10 cellular contexts compared by ENCODE assay signal in genomic region chr2:196165016-196165415, GRCh38. TPM values are rescaled to one million over a fixed set of nuclear protein-coding genes. Genes with fewer than 3 reads are reported as not detected.
DNase-seq lines count a peak whose midpoint lies in the region; ATAC-seq, FAIRE-seq and TF ChIP-seq lines count a peak whose summit lies in the region.
"Had no signal": no experiment of that assay in that cellular context is flagged by ENCODE, and none has a peak within 500 bp of the region (broad histone marks: within the 10 kb centered on the region; RNA-seq: fewer than 3 reads in every experiment).

No MANE protein-coding gene starts in this region.

- peak overlapping the region; percentile 97 for H3K4me3 Mint-ChIP-seq in CD8-positive, alpha-beta T cell
- H3K4me3 Mint-ChIP-seq in activated CD8-positive, alpha-beta T cell treated with anti-CD3 and anti-CD28 coated beads, Interleukin-2, amount 10 ng/mL, durations not matched to agents 7 days and 5 days: peak overlapping the region; percentile 96
- peak overlapping the region; percentile 87 for H3K4me3 Mint-ChIP-seq in natural killer cell treated with Interleukin-12 subunit alpha and Interleukin-12 subunit beta and Interleukin-15 and Interleukin-18, amount 100 ng/mL, for 72 hours

- ATAC-seq in CD8-positive, alpha-beta T cell: peak; percentile 24
- ATAC-seq in activated CD8-positive, alpha-beta T cell treated with anti-CD3 and anti-CD28 coated beads, Interleukin-2, amount 10 ng/mL, durations not matched to agents 7 days and 5 days: peak; percentile 20
- no peak for ATAC-seq in natural killer cell treated with Interleukin-12 subunit alpha and Interleukin-12 subunit beta and Interleukin-15 and Interleukin-18, amount 100 ng/mL, for 72 hours
- ATAC-seq in GM18517 (IDR thresholded peaks at IDR 0.05; ENCODE audit: unreplicated experiment): no peak

- DNase-seq in CD8-positive, alpha-beta T cell: no peak
- DNase-seq in GM18507 (ENCODE audit: extremely low spot score, insufficient read length, low read depth) (no peak), NCI-H2227 (lab: John Stamatoyannopoulos, UW; ENCODE audit: unreplicated experiment) (no peak), pons (ENCODE audit: low spot score) (no peak)
- peak; percentile 60 for DNase-seq in activated CD8-positive, alpha-beta T cell treated with anti-CD3 and anti-CD28 coated beads, Interleukin-2, amount 10 ng/mL, durations not matched to agents 7 days and 5 days
- no peak for DNase-seq in natural killer cell treated with Interleukin-12 subunit alpha and Interleukin-12 subunit beta and Interleukin-15 and Interleukin-18, amount 100 ng/mL, for 72 hours (ENCODE audit: low spot score)
- no peak for DNase-seq in stimulated activated CD4-positive, alpha-beta T cell treated with anti-CD3 and anti-CD28 coated beads, Interleukin-1b, Interleukin-23, amount 100 ng/mL, for 48 hours
- DNase-seq: NCI-H2227 treated with DMSO at 0.1 percent for 48 hours had no signal

- H3K27me3 ChIP-seq in CD8-positive, alpha-beta T cell (ENCODE audit: insufficient read depth, low read length): no peaks in the 10 kb centered on the region
- H3K27me3 ChIP-seq: suprapubic skin had no signal

- H3K4me1 Mint-ChIP-seq in CD8-positive, alpha-beta T cell (ENCODE audit: low read depth): peaks cover 55% of the 10 kb centered on the region
- peaks cover 18% of the 10 kb centered on the region for H3K4me1 Mint-ChIP-seq in activated CD8-positive, alpha-beta T cell treated with anti-CD3 and anti-CD28 coated beads, Interleukin-2, amount 10 ng/mL, durations not matched to agents 7 days and 5 days (ENCODE audit: low read depth)
- peaks cover 40 to 66% of the 10 kb centered on the region in 2 donors for H3K4me1 Mint-ChIP-seq in natural killer cell treated with Interleukin-12 subunit alpha and Interleukin-12 subunit beta and Interleukin-15 and Interleukin-18, amount 100 ng/mL, for 72 hours (ENCODE audit: low read depth in 2 of 2)

- H3K27ac ChIP-seq in CD8-positive, alpha-beta T cell (ENCODE audit: low read depth, low read length): peak overlapping the region; percentile 39
- H3K27ac ChIP-seq: suprapubic skin had no signal

- peaks cover 18% of the 10 kb centered on the region for H3K36me3 ChIP-seq in CD8-positive, alpha-beta T cell (ENCODE audit: insufficient read depth, low read length)

- intact Hi-C loops in CD8-positive, alpha-beta T cell (cut with DNase I, micrococcal nuclease): loop anchor here in 1 of 2 experiments (10.0 kb wide), 1 partner anchor 1040 kb away; no protein-coding TSS in a partner anchor

- FAIRE-seq in GM18507 (lab: Jason Lieb, UNC): peak; percentile 31

- H3K27me3 Mint-ChIP-seq in CD8-positive, alpha-beta T cell (ENCODE audit: low read depth): no peaks in the 10 kb centered on the region
- no peaks in the 10 kb centered on the region for H3K27me3 Mint-ChIP-seq in activated CD8-positive, alpha-beta T cell treated with anti-CD3 and anti-CD28 coated beads, Interleukin-2, amount 10 ng/mL, durations not matched to agents 7 days and 5 days (ENCODE audit: low read depth)
- H3K27me3 Mint-ChIP-seq in natural killer cell treated with Interleukin-12 subunit alpha and Interleukin-12 subunit beta and Interleukin-15 and Interleukin-18, amount 100 ng/mL, for 72 hours: no peaks in the 10 kb centered on the region

- peaks cover 82% of the 10 kb centered on the region for H3K36me3 Mint-ChIP-seq in CD8-positive, alpha-beta T cell
- peaks cover 92% of the 10 kb centered on the region for H3K36me3 Mint-ChIP-seq in activated CD8-positive, alpha-beta T cell treated with anti-CD3 and anti-CD28 coated beads, Interleukin-2, amount 10 ng/mL, durations not matched to agents 7 days and 5 days (ENCODE audit: low read depth)
- H3K36me3 Mint-ChIP-seq in natural killer cell treated with Interleukin-12 subunit alpha and Interleukin-12 subunit beta and Interleukin-15 and Interleukin-18, amount 100 ng/mL, for 72 hours: peaks cover 58% of the 10 kb centered on the region

- no peak for TF ChIP-seq CTCF in CD8-positive, alpha-beta T cell (IDR thresholded peaks at IDR 0.05)

- CTCF ChIA-PET in CD8-positive, alpha-beta T cell (lab: Charles Lee): interaction anchor here (1.4 to 6.2 kb wide), 9 partner anchors 8 to 112 kb away, joined by 4 to 62 read pairs (median 12); no protein-coding TSS in a partner anchor
- CTCF ChIA-PET in activated CD8-positive, alpha-beta T cell treated with anti-CD3 and anti-CD28 coated beads, Interleukin-2, amount 10 ng/mL, durations not matched to agents 7 days and 5 days (lab: Charles Lee): interaction anchor here (0.8 to 3.3 kb wide), 4 partner anchors 11 to 111 kb away, joined by 3 to 19 read pairs (median 6); no protein-coding TSS in a partner anchor

- peaks cover 50% of the 10 kb centered on the region for H3K4me1 ChIP-seq in CD8-positive, alpha-beta T cell (ENCODE audit: insufficient read depth, low read length)

- no peaks in the 10 kb centered on the region for H3K9me3 Mint-ChIP-seq in CD8-positive, alpha-beta T cell
- no peaks in the 10 kb centered on the region for H3K9me3 Mint-ChIP-seq in activated CD8-positive, alpha-beta T cell treated with anti-CD3 and anti-CD28 coated beads, Interleukin-2, amount 10 ng/mL, durations not matched to agents 7 days and 5 days (ENCODE audit: insufficient read depth)
- H3K9me3 Mint-ChIP-seq in natural killer cell treated with Interleukin-12 subunit alpha and Interleukin-12 subunit beta and Interleukin-15 and Interleukin-18, amount 100 ng/mL, for 72 hours: no peaks in the 10 kb centered on the region

- H3K4me3 ChIP-seq in CD8-positive, alpha-beta T cell (ENCODE audit: low read depth, low read length): peak overlapping the region; percentile 49
- H3K4me3 ChIP-seq: suprapubic skin had no signal

- peak overlapping the region; percentile 90 for H3K27ac Mint-ChIP-seq in CD8-positive, alpha-beta T cell
- H3K27ac Mint-ChIP-seq in activated CD8-positive, alpha-beta T cell treated with anti-CD3 and anti-CD28 coated beads, Interleukin-2, amount 10 ng/mL, durations not matched to agents 7 days and 5 days: peak overlapping the region; percentile 93
- peak overlapping the region; percentile 53 to 86 for H3K27ac Mint-ChIP-seq in natural killer cell treated with Interleukin-12 subunit alpha and Interleukin-12 subunit beta and Interleukin-15 and Interleukin-18, amount 100 ng/mL, for 72 hours

- no peaks in the 10 kb centered on the region for H3K9me3 ChIP-seq in CD8-positive, alpha-beta T cell (ENCODE audit: low read length)
- H3K9me3 ChIP-seq: suprapubic skin had no signal

- POLR2A ChIA-PET in CD8-positive, alpha-beta T cell (lab: Charles Lee): interaction anchor here (0.8 to 6.2 kb wide), 4 partner anchors 11 to 95 kb away, joined by 3 to 40 read pairs (median 4); no protein-coding TSS in a partner anchor
- POLR2A ChIA-PET in activated CD8-positive, alpha-beta T cell treated with anti-CD3 and anti-CD28 coated beads, Interleukin-2, amount 10 ng/mL, durations not matched to agents 7 days and 5 days (lab: Charles Lee): interaction anchor here (0.7 to 12.0 kb wide), 13 partner anchors 7 to 113 kb away, joined by 3 to 348 read pairs (median 21); partner anchors contain the start of gene STK17B

RNA-seq across cellular contexts. Expression of gene STK17B, which starts 6.4 kb away (rescaled TPM):
- 100 to 1,000 TPM; 582 to 601 TPM for total RNA-seq in CD8-positive, alpha-beta T cell
- total RNA-seq in activated CD8-positive, alpha-beta T cell treated with anti-CD3 and anti-CD28 coated beads, Interleukin-2, amount 10 ng/mL, durations not matched to agents 7 days and 5 days: 100 to 1,000 TPM; 453 to 469 TPM
- 100 to 1,000 TPM; 162 to 182 TPM for total RNA-seq in natural killer cell treated with Interleukin-12 subunit alpha and Interleukin-12 subunit beta and Interleukin-15 and Interleukin-18, amount 100 ng/mL, for 72 hours

Comparison
In these comparisons a context has a peak if more than half of its experiments do, and no peak if none do; other contexts are left out.
1. ATAC-seq: peak in CD8-positive, alpha-beta T cell (single experiment) and activated CD8-positive, alpha-beta T cell treated with anti-CD3 and anti-CD28 coated beads, Interleukin-2, amount 10 ng/mL, durations not matched to agents 7 days and 5 days (single experiment); none in natural killer cell treated with Interleukin-12 subunit alpha and Interleukin-12 subunit beta and Interleukin-15 and Interleukin-18, amount 100 ng/mL, for 72 hours (0 of 2) and GM18517 (single experiment).
2. Peak in every context shown above with its lines, with median percentiles within 50 percentile points of each other: H3K27ac Mint-ChIP-seq and H3K4me3 Mint-ChIP-seq.